ENCODE assay signal across 18 cellular contexts in genomic region chr6:104281370-104281769, GRCh38.
DNase-seq lines count a peak whose midpoint lies in the region; ATAC-seq and TF ChIP-seq lines count a peak whose summit lies in the region.
"Had no signal": no experiment of that assay in that cellular context is flagged by ENCODE, and none has a peak within 500 bp of the region (broad histone marks: within the 10 kb centered on the region; RNA-seq: fewer than 3 reads in every experiment).

No MANE protein-coding gene starts in this region.

- TF ChIP-seq CTCF in GM06990 (IDR thresholded peaks at IDR 0.05; ENCODE audit: insufficient read depth, low read length, poor library complexity, severe bottlenecking): peak; percentile 28

- no peaks in the 10 kb centered on the region for H3K27me3 ChIP-seq in GM06990 (replicated peaks; ENCODE audit: control insufficient read depth, insufficient read depth, low read length)
- H3K27me3 ChIP-seq: BLaER1, ovary had no signal

- no peaks in the 10 kb centered on the region for H3K36me3 ChIP-seq in GM06990 (ENCODE audit: control insufficient read depth, insufficient read depth, low read length)
- H3K36me3 ChIP-seq: BLaER1, ovary had no signal

- ATAC-seq in HG03432 (IDR thresholded peaks at IDR 0.05; ENCODE audit: unreplicated experiment) (peak; percentile 56), GM21723 (IDR thresholded peaks at IDR 0.05; ENCODE audit: unreplicated experiment) (no peak)
- ATAC-seq: esophagus mucosa, left colon had no signal

- DNase-seq in GM06990 (ENCODE audit: extremely low read depth, insufficient read length) (no peak), OCI-M1 (lab: John Stamatoyannopoulos, UW) (peak; percentile 57), iPS-NIHi11 (ENCODE audit: low spot score) (peak; percentile 18), NCI-H146 treated with DMSO at 0.1 percent for 48 hours (lab: John Stamatoyannopoulos, UW; ENCODE audit: unreplicated experiment) (no peak), amygdala (lab: John Stamatoyannopoulos, UW) (no peak)
- DNase-seq in stimulated activated CD4-positive, alpha-beta T cell treated with anti-CD3 and anti-CD28 coated beads, Interleukin-4, amount 100 ng/mL, for 1 hour: no peak
- DNase-seq: activated CD4-positive, alpha-beta T cell treated with anti-CD3 and anti-CD28 coated beads for 48 hours; activated naive CD4-positive, alpha-beta T cell treated with anti-CD3 and anti-CD28 coated beads, Interleukin-2, amount 10 ng/mL, durations not matched to agents 7 days and 5 days; DMS79; head of caudate nucleus; left colon; NCI-H2029; NCI-H774; ovary had no signal

- H3K4me3 ChIP-seq in GM06990 (replicated peaks; ENCODE audit: low read depth, low read length): no peak overlapping the region
- H3K4me3 ChIP-seq: BLaER1, ovary had no signal

Comparison
In these comparisons a context has a peak if more than half of its experiments do, and no peak if none do; other contexts are left out.
1. DNase-seq: peak in OCI-M1 (single experiment) and iPS-NIHi11 (single experiment); none in GM06990 (single experiment), NCI-H146 treated with DMSO at 0.1 percent for 48 hours (single experiment), stimulated activated CD4-positive, alpha-beta T cell treated with anti-CD3 and anti-CD28 coated beads, Interleukin-4, amount 100 ng/mL, for 1 hour (single experiment) and amygdala (0 of 56).